20 cellular contexts compared by ENCODE assay signal in the genomic region with DNA sequence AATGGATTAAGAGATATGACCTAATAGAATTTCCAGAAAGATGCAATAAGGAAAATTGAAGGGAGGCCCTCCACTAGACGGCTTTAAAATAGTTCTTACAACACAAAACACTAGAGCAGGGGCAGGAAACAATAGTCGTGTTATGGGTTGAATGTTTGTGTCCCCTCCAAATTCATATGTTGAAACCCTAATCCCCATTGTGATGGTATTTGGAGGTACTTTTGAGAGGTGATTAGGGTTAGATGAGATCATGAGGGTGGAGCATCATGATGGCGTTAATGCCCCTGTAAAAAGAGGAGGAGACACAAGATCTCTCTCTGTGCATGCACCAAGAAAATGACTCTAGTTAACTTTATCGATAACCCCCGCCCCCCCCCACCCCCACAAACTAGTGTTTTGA.
DNase-seq lines count a peak whose midpoint lies in the region; ATAC-seq, FAIRE-seq and TF ChIP-seq lines count a peak whose summit lies in the region.
"Had no signal": no experiment of that assay in that cellular context is flagged by ENCODE, and none has a peak within 500 bp of the region (broad histone marks: within the 10 kb centered on the region; RNA-seq: fewer than 3 reads in every experiment).

No MANE protein-coding gene starts in this region.

- H3K79me2 ChIP-seq in HepG2 (ENCODE audit: insufficient read depth, low read length) = no peaks in the 10 kb centered on the region

- peak; percentile 56 for ATAC-seq in WTC11
- ATAC-seq in HG03521 (IDR thresholded peaks at IDR 0.05; ENCODE audit: unreplicated experiment) = no peak
- ATAC-seq in HepG2 = no peak
- ATAC-seq: A549 had no signal

- H4K20me1 ChIP-seq in HepG2 (ENCODE audit: insufficient read depth, low read length) = no peaks in the 10 kb centered on the region

- no peak overlapping the region for H3K4me3 ChIP-seq in H7 (ENCODE audit: insufficient read depth, low read depth, low read length)
- 0 out of 2 replicates have a peak overlapping the region, but pooled peaks have one; percentile 18 for H3K4me3 ChIP-seq in HUES48 (ENCODE audit: low read depth, low read length)
- H3K4me3 ChIP-seq in stomach = no peak overlapping the region
- no peak overlapping the region for H3K4me3 ChIP-seq in HepG2 (replicated peaks in 1 of 3; ENCODE audit: insufficient read depth in 1 of 3, low read depth in 2 of 3, low read length in 3 of 3)
- H3K4me3 ChIP-seq: A549 had no signal

- H3K4me1 Mint-ChIP-seq in WTC11 = peaks cover 27% of the 10 kb centered on the region
- H3K4me1 Mint-ChIP-seq: CD4-positive, alpha-beta memory T cell had no signal

- 61 to 78% (median 69%) methylated on average over 5 of the region's 5 CpGs for WGBS in stomach, 5 donors
- 7% methylated on average over 5 of the region's 5 CpGs for WGBS in HepG2 (ENCODE audit: low lambda C conversion rate)

- TF ChIP-seq EP300 in stomach (IDR thresholded peaks at IDR 0.05) = no peak
- TF ChIP-seq EP300 in HepG2 (IDR thresholded peaks at IDR 0.05; ENCODE audit: low read depth in 2 of 2, low read length in 2 of 2) = no peak
- TF ChIP-seq EP300 in HepG2 (CRISPR knock-in tag; IDR thresholded peaks at IDR 0.05; ENCODE audit: borderline replicate concordance) = no peak

- CTCF ChIA-PET in WTC11 (lab: Charles Lee) (no interaction called here), HepG2 (lab: Yijun Ruan, JAX; ENCODE audit: low intra/inter-chr PET ratio, low total read pairs) (no interaction called here)

- TF ChIP-seq CTCF in WTC11 (IDR thresholded peaks at IDR 0.05) = no peak
- no peak for TF ChIP-seq CTCF in stomach (IDR thresholded peaks at IDR 0.05)
- TF ChIP-seq CTCF in HepG2 (CRISPR knock-in tag; IDR thresholded peaks at IDR 0.05) = no peak

- no peak overlapping the region for H2AFZ ChIP-seq in HepG2 (ENCODE audit: low read length)

- H3K4me2 ChIP-seq in HepG2 (ENCODE audit: low read depth, low read length) = no peak overlapping the region
- H3K4me2 ChIP-seq: A549 had no signal

- H3K36me3 Mint-ChIP-seq in WTC11 = peaks cover 2% of the 10 kb centered on the region; the same call in 1 of the 2 replicates
- H3K36me3 Mint-ChIP-seq: CD4-positive, alpha-beta memory T cell had no signal

- TF ChIP-seq POLR2A in stomach (IDR thresholded peaks at IDR 0.05) (no peak), HepG2 (IDR thresholded peaks at IDR 0.05; ENCODE audit: insufficient read depth in 1 of 2, low read depth in 2 of 2, low read length in 2 of 2) (no peak)

- FAIRE-seq in HepG2 (lab: Jason Lieb, UNC) = no peak
- FAIRE-seq: A549, GM12891, GM18507, H54 had no signal

- no peak overlapping the region for H3K27ac Mint-ChIP-seq in WTC11
- H3K27ac Mint-ChIP-seq: CD4-positive, alpha-beta memory T cell; HFFc6 had no signal

- no peak for TF ChIP-seq RAD21 in HepG2 (CRISPR knock-in tag; IDR thresholded peaks at IDR 0.05)

- POLR2A ChIA-PET in WTC11 (lab: Charles Lee) = no interaction called here
- POLR2A ChIA-PET in HepG2 (lab: Yijun Ruan, JAX) = no interaction called here

- no peaks in the 10 kb centered on the region for H3K27me3 ChIP-seq in H7 (ENCODE audit: control insufficient read depth, insufficient read depth, low read length)
- H3K27me3 ChIP-seq in HUES48 (ENCODE audit: control insufficient read depth, insufficient read depth, low read length) = no peaks in the 10 kb centered on the region
- no peaks in the 10 kb centered on the region for H3K27me3 ChIP-seq in stomach
- no peaks in the 10 kb centered on the region; a peak in 2 of 5 replicates for H3K27me3 ChIP-seq in HepG2 (ENCODE audit: control insufficient read depth in 1 of 2, insufficient read depth in 2 of 2, low read length in 2 of 2)

- DNase-seq in H7 (peak; percentile 2), WTC11 (ENCODE audit: low spot score) (no peak), stomach (no peak), EL (no peak), HepG2 (ENCODE audit: low spot score) (no peak)
- DNase-seq: 8988T; ACHN; C1 segment of cervical spinal cord; Calu3; CD4-positive, alpha-beta memory T cell; COR-L47; GF-D8; GOT3; HFFc6 had no signal

- in situ Hi-C loops in HepG2 (cut with HindIII; ENCODE audit: extremely low pct_ligation_motif_present, low pct_unique_long_range_greater_than_20kb) = no loop called here

- H3K27ac ChIP-seq in HUES48 (ENCODE audit: low read depth, low read length) (peak overlapping the region; percentile 83), stomach (no peak overlapping the region), HepG2 (ENCODE audit: extremely low read length, insufficient read depth, low read length) (no peak overlapping the region)
- H3K27ac ChIP-seq: A549 had no signal

- intact Hi-C loops in stomach (cut with DNase I; ENCODE audit: low total_unique reads) = no loop called here
- intact Hi-C loops in HepG2 (cut with micrococcal nuclease; ENCODE audit: unreplicated experiment) = loop anchor here (10.0 kb wide), 1 partner anchor 1654 kb away; no protein-coding TSS in a partner anchor

- BruUV-seq in HepG2 (replicated peaks; lab: Mats Ljungman, UMichigan) = no TSS peak

- no peak overlapping the region for H3K4me3 Mint-ChIP-seq in WTC11
- H3K4me3 Mint-ChIP-seq: CD4-positive, alpha-beta memory T cell; HFFc6 had no signal

- H3K4me1 ChIP-seq in HUES48 (ENCODE audit: control insufficient read depth, insufficient read depth, low read length) (peaks cover 37% of the 10 kb centered on the region), stomach (no peaks in the 10 kb centered on the region), HepG2 (ENCODE audit: insufficient read depth, low read length) (no peaks in the 10 kb centered on the region)
- H3K4me1 ChIP-seq: A549 had no signal

- H3K9ac ChIP-seq in HUES48 (ENCODE audit: low read depth, low read length) = no peak overlapping the region
- H3K9ac ChIP-seq in HepG2 (ENCODE audit: insufficient read depth, low read depth, low read length) = no peak overlapping the region

- H3K36me3 ChIP-seq in H7 (replicated peaks; ENCODE audit: control insufficient read depth, insufficient read depth, low read length) = no peaks in the 10 kb centered on the region
- no peaks in the 10 kb centered on the region for H3K36me3 ChIP-seq in HUES48 (ENCODE audit: control insufficient read depth, insufficient read depth, low read length)
- no peaks in the 10 kb centered on the region for H3K36me3 ChIP-seq in stomach
- H3K36me3 ChIP-seq in HepG2 (replicated peaks in 1 of 2; ENCODE audit: control insufficient read depth in 1 of 2, insufficient read depth in 2 of 2, low read length in 2 of 2) = no peaks in the 10 kb centered on the region

- no peaks in the 10 kb centered on the region for H3K27me3 Mint-ChIP-seq in WTC11 (ENCODE audit: low read depth)

- H3K9me3 Mint-ChIP-seq in WTC11 = peaks cover 9% of the 10 kb centered on the region

- H3K9me3 ChIP-seq in HUES48 (ENCODE audit: control insufficient read depth, insufficient read depth, low read length) (no peaks in the 10 kb centered on the region), stomach (no peaks in the 10 kb centered on the region), HepG2 (ENCODE audit: low read length) (no peaks in the 10 kb centered on the region)
- H3K9me3 ChIP-seq: A549 had no signal

TF ChIP-seq in WTC11, 78 proteins besides CTCF, POLR2A, EP300 and RAD21 (continues in another document):
- TF ChIP-seq, protein P1, sequence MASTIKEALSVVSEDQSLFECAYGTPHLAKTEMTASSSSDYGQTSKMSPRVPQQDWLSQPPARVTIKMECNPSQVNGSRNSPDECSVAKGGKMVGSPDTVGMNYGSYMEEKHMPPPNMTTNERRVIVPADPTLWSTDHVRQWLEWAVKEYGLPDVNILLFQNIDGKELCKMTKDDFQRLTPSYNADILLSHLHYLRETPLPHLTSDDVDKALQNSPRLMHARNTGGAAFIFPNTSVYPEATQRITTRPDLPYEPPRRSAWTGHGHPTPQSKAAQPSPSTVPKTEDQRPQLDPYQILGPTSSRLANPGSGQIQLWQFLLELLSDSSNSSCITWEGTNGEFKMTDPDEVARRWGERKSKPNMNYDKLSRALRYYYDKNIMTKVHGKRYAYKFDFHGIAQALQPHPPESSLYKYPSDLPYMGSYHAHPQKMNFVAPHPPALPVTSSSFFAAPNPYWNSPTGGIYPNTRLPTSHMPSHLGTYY (CRISPR knock-in tag; IDR thresholded peaks at IDR 0.05) = no peak
- TF ChIP-seq, protein P2, sequence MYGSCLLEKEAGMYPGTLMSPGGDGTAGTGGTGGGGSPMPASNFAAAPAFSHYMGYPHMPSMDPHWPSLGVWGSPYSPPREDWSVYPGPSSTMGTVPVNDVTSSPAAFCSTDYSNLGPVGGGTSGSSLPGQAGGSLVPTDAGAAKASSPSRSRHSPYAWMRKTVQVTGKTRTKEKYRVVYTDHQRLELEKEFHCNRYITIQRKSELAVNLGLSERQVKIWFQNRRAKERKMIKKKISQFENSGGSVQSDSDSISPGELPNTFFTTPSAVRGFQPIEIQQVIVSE (CRISPR knock-in tag; IDR thresholded peaks at IDR 0.05; ENCODE audit: borderline replicate concordance) = no peak
- TF ChIP-seq ATF1 (CRISPR knock-in tag; IDR thresholded peaks at IDR 0.05) = no peak

TF ChIP-seq in HepG2, 621 proteins besides CTCF, POLR2A, EP300 and RAD21 (continues in another document):
- TF ChIP-seq ZNF570 (CRISPR knock-in tag; IDR thresholded peaks at IDR 0.05; ENCODE audit: borderline replicate concordance) (no peak), YY1 (IDR thresholded peaks at IDR 0.05; ENCODE audit: insufficient read depth, insufficient replicate concordance, low read depth, low read length) (no peak), ZNF572 (CRISPR knock-in tag; IDR thresholded peaks at IDR 0.05) (no peak), ZBTB7A (CRISPR knock-in tag; IDR thresholded peaks at IDR 0.05) (no peak), ZNF124 (CRISPR knock-in tag; IDR thresholded peaks at IDR 0.05) (no peak), ZNF558 (CRISPR knock-in tag; IDR thresholded peaks at IDR 0.05; ENCODE audit: borderline replicate concordance) (no peak), ZNF263 (CRISPR knock-in tag; IDR thresholded peaks at IDR 0.05) (no peak)
- TF ChIP-seq, protein P3, sequence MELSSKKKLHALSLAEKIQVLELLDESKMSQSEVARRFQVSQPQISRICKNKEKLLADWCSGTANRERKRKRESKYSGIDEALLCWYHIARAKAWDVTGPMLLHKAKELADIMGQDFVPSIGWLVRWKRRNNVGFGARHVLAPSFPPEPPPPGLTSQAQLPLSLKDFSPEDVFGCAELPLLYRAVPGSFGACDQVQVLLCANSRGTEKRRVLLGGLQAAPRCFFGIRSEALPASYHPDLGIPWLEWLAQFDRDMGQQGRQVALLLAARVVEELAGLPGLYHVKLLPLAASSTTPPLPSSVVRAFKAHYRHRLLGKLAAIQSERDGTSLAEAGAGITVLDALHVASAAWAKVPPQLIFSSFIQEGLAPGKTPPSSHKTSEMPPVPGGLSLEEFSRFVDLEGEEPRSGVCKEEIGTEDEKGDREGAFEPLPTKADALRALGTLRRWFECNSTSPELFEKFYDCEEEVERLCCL (CRISPR knock-in tag; IDR thresholded peaks at IDR 0.05; ENCODE audit: borderline replicate concordance) = no peak
